Comparison of ENCODE assay signal across 11 cellular contexts in the genomic region with DNA sequence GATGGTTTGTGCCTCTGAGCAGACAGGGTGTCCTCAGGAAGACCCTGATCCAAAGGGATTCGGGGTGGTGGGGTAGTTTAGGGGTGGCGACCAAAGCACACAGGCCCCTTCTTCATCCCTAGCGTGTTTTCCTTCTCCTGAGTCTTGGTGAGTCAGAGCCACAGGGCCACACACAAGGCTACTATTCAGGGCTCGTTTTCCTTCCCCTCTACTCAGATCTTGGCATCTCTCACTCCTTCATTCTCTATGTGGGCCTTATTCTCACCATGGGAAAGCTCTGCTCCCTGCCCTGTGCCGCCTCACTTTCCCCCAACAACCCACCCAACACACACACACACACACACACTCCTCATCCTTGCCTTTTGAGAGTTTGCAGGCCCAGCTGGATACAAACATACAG. TPM values are rescaled to one million over a fixed set of nuclear protein-coding genes. Genes with fewer than 3 reads are reported as not detected.
DNase-seq lines count a peak whose midpoint lies in the region; ATAC-seq and TF ChIP-seq lines count a peak whose summit lies in the region.
"Had no signal": no experiment of that assay in that cellular context is flagged by ENCODE, and none has a peak within 500 bp of the region (broad histone marks: within the 10 kb centered on the region; RNA-seq: fewer than 3 reads in every experiment).

No MANE protein-coding gene starts in this region.

- no peak overlapping the region for H3K4me2 ChIP-seq in hepatocyte

- no peaks in the 10 kb centered on the region for H3K9me3 ChIP-seq in hepatocyte (ENCODE audit: low read depth)
- no peaks in the 10 kb centered on the region for H3K9me3 ChIP-seq in stomach smooth muscle (ENCODE audit: control insufficient read depth in 2 of 2, low read length in 2 of 2)
- H3K9me3 ChIP-seq in MG63, result no peaks in the 10 kb centered on the region
- H3K9me3 ChIP-seq: body of pancreas had no signal

- no peaks in the 10 kb centered on the region for H3K36me3 Mint-ChIP-seq in T-cell

- H3K27me3 ChIP-seq in hepatocyte (no peaks in the 10 kb centered on the region), stomach smooth muscle (ENCODE audit: control insufficient read depth in 1 of 2, insufficient read depth in 2 of 2, low read length in 2 of 2) (no peaks in the 10 kb centered on the region), MG63 (no peaks in the 10 kb centered on the region)
- H3K27me3 ChIP-seq: body of pancreas had no signal

- H3K9me2 ChIP-seq in hepatocyte (replicated peaks; ENCODE audit: insufficient read depth), result no peaks in the 10 kb centered on the region

- ATAC-seq in T-cell (replicated peaks in 1 of 4), result no peak

- DNase-seq in HK-2 (ENCODE audit: unreplicated experiment) (peak; percentile 19), brain pericyte (ENCODE audit: low read depth, low spot score) (peak; percentile 26), hepatocyte (ENCODE audit: low spot score) (no peak), MG63 (no peak), T-cell (no peak), GOT3 (lab: John Stamatoyannopoulos, UW) (no peak), NCI-H1694 treated with DMSO at 0.1 percent for 48 hours (lab: John Stamatoyannopoulos, UW) (no peak)
- DNase-seq: activated CD8-positive, alpha-beta T cell treated with anti-CD3 and anti-CD28 coated beads for 36 hours; body of pancreas; KG1 had no signal

- TF ChIP-seq CTCF in hepatocyte (IDR thresholded peaks at IDR 0.05; ENCODE audit: poor library complexity), result no peak

- H3K4me1 ChIP-seq in hepatocyte (ENCODE audit: insufficient read depth) (peaks cover 12% of the 10 kb centered on the region), stomach smooth muscle (ENCODE audit: control insufficient read depth, insufficient read depth, low read length) (peaks cover 23% of the 10 kb centered on the region)

- H3K79me2 ChIP-seq in hepatocyte, result no peaks in the 10 kb centered on the region

- H4K20me1 ChIP-seq in hepatocyte (ENCODE audit: insufficient read depth, poor library complexity, severe bottlenecking), result no peaks in the 10 kb centered on the region

- H3K4me3 ChIP-seq in hepatocyte (no peak overlapping the region), stomach smooth muscle (ENCODE audit: low read length in 2 of 2) (no peak overlapping the region), MG63 (no peak overlapping the region)
- H3K4me3 ChIP-seq: body of pancreas had no signal

- no peaks in the 10 kb centered on the region for H3K36me3 ChIP-seq in hepatocyte (replicated peaks; ENCODE audit: insufficient read depth, low read depth)
- H3K36me3 ChIP-seq in stomach smooth muscle (ENCODE audit: control insufficient read depth in 2 of 2, insufficient read depth in 2 of 2, low read length in 2 of 2), result no peaks in the 10 kb centered on the region
- peaks cover 4% of the 10 kb centered on the region for H3K36me3 ChIP-seq in MG63

- POLR2A ChIA-PET in T-cell (lab: Charles Lee), result no interaction called here

- no peak overlapping the region for H3K27ac Mint-ChIP-seq in T-cell

- no peak overlapping the region for H2AFZ ChIP-seq in hepatocyte

- CTCF ChIA-PET in T-cell (lab: Charles Lee), result interaction anchor here (1.3 to 2.9 kb wide), 3 partner anchors 8 to 74 kb away, joined by 4 to 33 read pairs (median 27); no protein-coding TSS in a partner anchor

- 69% methylated on average over 5 of the region's 5 CpGs for WGBS in hepatocyte (ENCODE audit: low lambda C conversion rate, missing lambda C conversion rate)

- H3K4me3 Mint-ChIP-seq in T-cell, result no peak overlapping the region
- H3K4me3 Mint-ChIP-seq: activated CD8-positive, alpha-beta T cell treated with anti-CD3 and anti-CD28 coated beads for 36 hours had no signal

- peaks cover 9 to 13% (median 12%) of the 10 kb centered on the region in 3 donors for H3K4me1 Mint-ChIP-seq in T-cell

- H3K27ac ChIP-seq in hepatocyte, result peak overlapping the region; percentile 49
- H3K27ac ChIP-seq in stomach smooth muscle (ENCODE audit: low read length), result peak overlapping the region; percentile 58

- H3K27me3 Mint-ChIP-seq in T-cell, result peaks cover 12 to 16% of the 10 kb centered on the region in 2 donors

- H3K9me3 Mint-ChIP-seq in T-cell, result no peaks in the 10 kb centered on the region
- H3K9me3 Mint-ChIP-seq: activated CD8-positive, alpha-beta T cell treated with anti-CD3 and anti-CD28 coated beads for 36 hours had no signal

- no peak overlapping the region for H3K9ac ChIP-seq in stomach smooth muscle (ENCODE audit: low read length in 2 of 2)

RNA-seq across cellular contexts. Expression of gene WNT2B, which starts 43.6 kb away (rescaled TPM):
- 2.4 and 2.7 TPM in 2 replicates for total RNA-seq in hepatocyte
- polyA plus RNA-seq in hepatocyte, result 3.7 and 3.8 TPM in 2 replicates
- 11.0 and 12.0 TPM in 2 replicates for total RNA-seq in MG63 (2014; rRNA removed; shearing (Covaris generic); ENCODE audit: low replicate concordance)
- total RNA-seq in T-cell, result under 1 TPM; 0.23 to 0.86 (median 0.47) TPM
- total RNA-seq: activated CD8-positive, alpha-beta T cell treated with anti-CD3 and anti-CD28 coated beads for 36 hours had no signal

Comparison
In these comparisons a context has a peak if more than half of its experiments do, and no peak if none do; other contexts are left out.
1. DNase-seq: peak in HK-2 (single experiment) and brain pericyte (single experiment); none in hepatocyte (single experiment), MG63 (single experiment), T-cell (0 of 34), GOT3 (single experiment) and NCI-H1694 treated with DMSO at 0.1 percent for 48 hours (single experiment).